Comparison of ENCODE assay signal across 21 cellular contexts in the genomic region with DNA sequence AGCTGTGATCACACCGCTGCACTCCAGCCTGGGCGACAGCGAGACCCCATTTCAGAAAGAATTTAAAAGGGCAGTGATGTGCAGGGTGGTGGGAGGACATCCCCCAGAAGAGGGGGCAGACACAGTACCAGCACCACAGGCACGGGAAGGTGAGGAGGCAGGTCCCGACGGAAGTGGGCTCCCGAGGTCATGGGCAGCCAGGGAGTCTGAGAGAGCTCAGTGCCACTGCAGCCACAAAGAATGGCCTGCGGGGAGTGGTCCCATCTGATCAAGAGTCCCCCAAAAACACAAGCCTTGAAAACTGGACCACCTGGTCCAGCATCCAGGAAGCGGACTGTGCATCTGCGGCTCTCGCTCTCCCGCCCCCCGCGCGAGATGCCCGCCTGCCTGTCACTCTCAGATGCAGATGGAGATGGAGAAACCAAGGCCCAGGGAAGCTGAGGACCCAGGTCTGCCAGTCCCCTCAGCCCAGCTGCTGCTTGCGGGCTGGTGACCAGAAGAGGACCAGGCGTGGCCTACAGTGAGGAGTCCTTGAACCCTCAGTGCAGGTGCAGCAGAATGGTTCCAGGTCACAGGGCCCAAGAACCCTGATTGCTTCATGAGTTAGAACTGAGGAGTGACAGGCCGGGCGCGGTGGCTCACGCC. TPM values are rescaled to one million over a fixed set of nuclear protein-coding genes. Genes with fewer than 3 reads are reported as not detected.
A peak's percentile ranks its signal among the peaks of the same experiment; 100 is the strongest.
DNase-seq lines count a peak whose midpoint lies in the region; ATAC-seq, FAIRE-seq and TF ChIP-seq lines count a peak whose summit lies in the region.
"Had no signal": no experiment of that assay in that cellular context is flagged by ENCODE, and none has a peak within 500 bp of the region (broad histone marks: within the 10 kb centered on the region; RNA-seq: fewer than 3 reads in every experiment).

No MANE protein-coding gene starts in this region.

- peak in 1 of 2 experiments; percentile 67; a peak in 3 of 4 replicates for TF ChIP-seq POLR2A in HepG2 (IDR thresholded peaks at IDR 0.05; ENCODE audit: insufficient read depth in 1 of 2, low read depth in 2 of 2, low read length in 2 of 2)
- no peak for TF ChIP-seq POLR2A in right lobe of liver (IDR thresholded peaks at IDR 0.05)
- TF ChIP-seq POLR2A in Raji (IDR thresholded peaks at IDR 0.05; ENCODE audit: insufficient read depth, low read depth, low read length): peak; percentile 45

- no peaks in the 10 kb centered on the region for H3K36me3 Mint-ChIP-seq in glutamatergic neuron (ENCODE audit: unreplicated experiment)

- H3K9me3 ChIP-seq in HepG2 (ENCODE audit: low read length) (no peaks in the 10 kb centered on the region), right lobe of liver (no peaks in the 10 kb centered on the region)
- H3K9me3 ChIP-seq: tibial nerve had no signal

- no peak overlapping the region for H3K4me3 Mint-ChIP-seq in glutamatergic neuron (ENCODE audit: unreplicated experiment)

- in situ Hi-C loops in HepG2 (cut with HindIII; ENCODE audit: extremely low pct_ligation_motif_present, low pct_unique_long_range_greater_than_20kb): no loop called here

- H3K4me3 ChIP-seq in HepG2 (replicated peaks in 1 of 3; ENCODE audit: insufficient read depth in 1 of 3, low read depth in 2 of 3, low read length in 3 of 3) (no peak overlapping the region), right lobe of liver (no peak overlapping the region)
- H3K4me3 ChIP-seq: tibial nerve had no signal

- DNase-seq in HepG2 (ENCODE audit: low spot score) (no peak), right lobe of liver (no peak), glutamatergic neuron (no peak), medulla oblongata (ENCODE audit: extremely low spot score) (no peak)
- DNase-seq: amygdala; foreskin melanocyte; H7; Kasumi-1; mammary epithelial cell; NCI-H187; NCI-H774; posterior cingulate gyrus; stimulated activated naive CD4-positive, alpha-beta T cell; T-helper 1 cell had no signal

- 89% methylated on average over 17 of the region's 22 CpGs for WGBS in HepG2 (ENCODE audit: low lambda C conversion rate)
- 79% methylated on average over 5 of the region's 22 CpGs for WGBS in right lobe of liver (ENCODE audit: insufficient coverage, low coverage, low lambda C conversion rate, missing lambda C conversion rate)

- peaks cover 19% of the 10 kb centered on the region for H3K9me3 Mint-ChIP-seq in glutamatergic neuron (ENCODE audit: unreplicated experiment)
- H3K9me3 Mint-ChIP-seq: activated T-helper 2 cell treated with anti-CD3 and anti-CD28 coated beads, Interferon-gamma antibody, Interleukin-2, Interleukin-4, amounts not matched to agents 10 μg/mL and 5 μg/mL and 100 μg/mL, durations not matched to agents 14 hours and 24 hours and 36 hours had no signal

- TF ChIP-seq EP300 in HepG2 (IDR thresholded peaks at IDR 0.05; ENCODE audit: low read depth in 2 of 2, low read length in 2 of 2) (no peak), HepG2 (CRISPR knock-in tag; IDR thresholded peaks at IDR 0.05; ENCODE audit: borderline replicate concordance) (no peak)

- POLR2A ChIA-PET in HepG2 (lab: Yijun Ruan, JAX): interaction anchor here (1.6 to 2.7 kb wide), 3 partner anchors 11 to 21 kb away, joined by 7 to 12 read pairs (median 7); no protein-coding TSS in a partner anchor

- peaks cover 18 to 31% of the 10 kb centered on the region in 2 experiments; a peak in 4 of 5 replicates for H3K36me3 ChIP-seq in HepG2 (replicated peaks in 1 of 2; ENCODE audit: control insufficient read depth in 1 of 2, insufficient read depth in 2 of 2, low read length in 2 of 2)
- peaks cover 3 to 25% (median 5%) of the 10 kb centered on the region in 4 donors for H3K36me3 ChIP-seq in right lobe of liver

- H3K27me3 ChIP-seq in HepG2 (ENCODE audit: control insufficient read depth in 1 of 2, insufficient read depth in 2 of 2, low read length in 2 of 2): no peaks in the 10 kb centered on the region; a peak in 1 of 5 replicates
- H3K27me3 ChIP-seq in right lobe of liver: no peaks in the 10 kb centered on the region
- H3K27me3 ChIP-seq: tibial nerve had no signal

- H3K27me3 Mint-ChIP-seq in glutamatergic neuron (ENCODE audit: unreplicated experiment): peaks cover 9% of the 10 kb centered on the region

- no peak overlapping the region for H2AFZ ChIP-seq in HepG2 (ENCODE audit: low read length)

- H4K20me1 ChIP-seq in HepG2 (ENCODE audit: insufficient read depth, low read length): no peaks in the 10 kb centered on the region

- H3K27ac ChIP-seq in HepG2 (ENCODE audit: extremely low read length, insufficient read depth, low read length) (no peak overlapping the region), right lobe of liver (no peak overlapping the region)
- H3K27ac ChIP-seq: tibial nerve had no signal

- CTCF ChIA-PET in HepG2 (lab: Yijun Ruan, JAX; ENCODE audit: low intra/inter-chr PET ratio, low total read pairs): no interaction called here

- intact Hi-C loops in HepG2 (cut with micrococcal nuclease; ENCODE audit: unreplicated experiment): no loop called here
- intact Hi-C loops in right lobe of liver (cut with DNase I): no loop called here

- H3K4me1 Mint-ChIP-seq in glutamatergic neuron (ENCODE audit: low read depth, unreplicated experiment): peaks cover 8% of the 10 kb centered on the region

- peaks cover 28% of the 10 kb centered on the region for H3K4me1 ChIP-seq in HepG2 (ENCODE audit: insufficient read depth, low read length)
- peaks cover 0 to 12% (median 4%) of the 10 kb centered on the region in 4 donors for H3K4me1 ChIP-seq in right lobe of liver

- TF ChIP-seq CTCF in HepG2 (CRISPR knock-in tag; IDR thresholded peaks at IDR 0.05): no peak
- no peak for TF ChIP-seq CTCF in right lobe of liver (IDR thresholded peaks at IDR 0.05)
- no peak for TF ChIP-seq CTCF in glutamatergic neuron (IDR thresholded peaks at IDR 0.05; ENCODE audit: partially characterized antibody, unreplicated experiment)

- H3K79me2 ChIP-seq in HepG2 (ENCODE audit: insufficient read depth, low read length): peaks cover 18% of the 10 kb centered on the region

- no peak for TF ChIP-seq RAD21 in HepG2 (CRISPR knock-in tag; IDR thresholded peaks at IDR 0.05)

- H3K27ac Mint-ChIP-seq in glutamatergic neuron (ENCODE audit: unreplicated experiment): peak overlapping the region; percentile 48

- H3K4me2 ChIP-seq in HepG2 (ENCODE audit: low read depth, low read length): no peak overlapping the region

- H3K9ac ChIP-seq in HepG2 (ENCODE audit: insufficient read depth, low read depth, low read length): no peak overlapping the region

- ATAC-seq in HepG2: no peak
- no peak for ATAC-seq in right lobe of liver
- ATAC-seq in HG02870 (IDR thresholded peaks at IDR 0.05; ENCODE audit: unreplicated experiment): no peak
- ATAC-seq in HG02623 (IDR thresholded peaks at IDR 0.05; ENCODE audit: unreplicated experiment): no peak

- FAIRE-seq in HepG2 (lab: Jason Lieb, UNC): no peak
- FAIRE-seq: HTR-8/SVneo, keratinocyte had no signal

- BruUV-seq in HepG2 (replicated peaks; lab: Mats Ljungman, UMichigan): no TSS peak

RNA-seq across cellular contexts. Expression of gene CAPN15, which starts 4.3 kb away (rescaled TPM):
- total RNA-seq in HepG2 (2016; rRNA removed; fragmentation: Illumina TruSeq; extraction: Trizol) (15.0 and 24.5 TPM in 2 replicates), right lobe of liver (10 to 100 TPM; 17.3 to 34.3 (median 23.3) TPM), glutamatergic neuron (ENCODE audit: unreplicated experiment) (56.1 TPM)
- total RNA-seq in HepG2 (2016; cell fraction: cytosol; rRNA removed; fragmentation: Illumina TruSeq; extraction: Trizol; ENCODE audit: low read depth): 4.2 and 4.4 TPM in 2 replicates
- 12.6 and 24.1 TPM in 2 replicates for total RNA-seq in HepG2 (2016; cell fraction: insoluble cytoplasmic fraction; rRNA removed; fragmentation: Illumina TruSeq; extraction: Trizol)
- total RNA-seq in HepG2 (2016; cell fraction: membrane; rRNA removed; fragmentation: Illumina TruSeq; extraction: Trizol): 16.3 and 16.4 TPM in 2 replicates
- total RNA-seq in HepG2 (2016; cell fraction: nucleus; rRNA removed; fragmentation: Illumina TruSeq; extraction: Trizol): 14.9 and 20.4 TPM in 2 replicates
- polyA plus RNA-seq in HepG2 (2011; rRNA removed): 14.9 and 22.2 TPM in 2 replicates
- polyA plus RNA-seq in HepG2 (2011; cell fraction: cytosol; rRNA removed): 11.3 and 22.6 TPM in 2 replicates
- 103 and 145 TPM in 2 replicates for polyA plus RNA-seq in HepG2 (2011; cell fraction: nucleus; rRNA removed)
- 17.6 and 19.5 TPM in 2 replicates for polyA plus RNA-seq in HepG2 (2012)
- polyA plus RNA-seq in HepG2 (2016; cell fraction: cytosol; fragmentation: Illumina TruSeq; extraction: Trizol; ENCODE audit: low read depth): 5.8 and 6.0 TPM in 2 replicates
- polyA plus RNA-seq in HepG2 (2016; cell fraction: insoluble cytoplasmic fraction; fragmentation: Illumina TruSeq; extraction: Trizol; ENCODE audit: low read depth): 20.7 and 26.7 TPM in 2 replicates
- 16.3 and 19.3 TPM in 2 replicates for polyA plus RNA-seq in HepG2 (2016; cell fraction: membrane; fragmentation: Illumina TruSeq; extraction: Trizol; ENCODE audit: low read depth)
- 67.7 and 68.0 TPM in 2 replicates for polyA plus RNA-seq in HepG2 (2016; cell fraction: nucleus; fragmentation: Illumina TruSeq; extraction: Trizol; ENCODE audit: insufficient read depth, low read depth)
- polyA minus RNA-seq in HepG2 (2011; rRNA and poly(A)+ RNA removed; ENCODE audit: low replicate concordance): 22.1 and 60.1 TPM in 2 replicates
- 39.5 and 41.1 TPM in 2 replicates for polyA minus RNA-seq in HepG2 (2011; cell fraction: cytosol; rRNA and poly(A)+ RNA removed)
- 16.0 and 18.4 TPM in 2 replicates for polyA minus RNA-seq in HepG2 (2011; cell fraction: nucleus; rRNA and poly(A)+ RNA removed)

RNA-seq across cellular contexts. Expression of gene PRR35, which starts 37.0 kb away (rescaled TPM):
- total RNA-seq in HepG2 (2016; rRNA removed; fragmentation: Illumina TruSeq; extraction: Trizol) (0.07 TPM in 1 of 2 replicates, not detected in the other), right lobe of liver (not detected), glutamatergic neuron (ENCODE audit: unreplicated experiment) (not detected)
- total RNA-seq in HepG2 (2016; cell fraction: cytosol; rRNA removed; fragmentation: Illumina TruSeq; extraction: Trizol; ENCODE audit: low read depth): not detected in 2 replicates
- not detected in 2 replicates for total RNA-seq in HepG2 (2016; cell fraction: insoluble cytoplasmic fraction; rRNA removed; fragmentation: Illumina TruSeq; extraction: Trizol)
- not detected in 2 replicates for total RNA-seq in HepG2 (2016; cell fraction: membrane; rRNA removed; fragmentation: Illumina TruSeq; extraction: Trizol)
- not detected in 2 replicates for total RNA-seq in HepG2 (2016; cell fraction: nucleus; rRNA removed; fragmentation: Illumina TruSeq; extraction: Trizol)
- 0.16 and 0.38 TPM in 2 replicates for polyA plus RNA-seq in HepG2 (2011; rRNA removed)
- polyA plus RNA-seq in HepG2 (2011; cell fraction: cytosol; rRNA removed): 0.23 and 0.28 TPM in 2 replicates
- 0.81 and 1.2 TPM in 2 replicates for polyA plus RNA-seq in HepG2 (2011; cell fraction: nucleus; rRNA removed)
- polyA plus RNA-seq in HepG2 (2012): 0.63 and 0.74 TPM in 2 replicates
- polyA plus RNA-seq in HepG2 (2016; cell fraction: cytosol; fragmentation: Illumina TruSeq; extraction: Trizol; ENCODE audit: low read depth): not detected in 2 replicates
- not detected in 2 replicates for polyA plus RNA-seq in HepG2 (2016; cell fraction: insoluble cytoplasmic fraction; fragmentation: Illumina TruSeq; extraction: Trizol; ENCODE audit: low read depth)
- not detected in 2 replicates for polyA plus RNA-seq in HepG2 (2016; cell fraction: membrane; fragmentation: Illumina TruSeq; extraction: Trizol; ENCODE audit: low read depth)
- not detected in 2 replicates for polyA plus RNA-seq in HepG2 (2016; cell fraction: nucleus; fragmentation: Illumina TruSeq; extraction: Trizol; ENCODE audit: insufficient read depth, low read depth)
- 0.12 TPM in 1 of 2 replicates, not detected in the other for polyA minus RNA-seq in HepG2 (2011; rRNA and poly(A)+ RNA removed; ENCODE audit: low replicate concordance)
- polyA minus RNA-seq in HepG2 (2011; cell fraction: cytosol; rRNA and poly(A)+ RNA removed): 0.35 and 0.40 TPM in 2 replicates
- polyA minus RNA-seq in HepG2 (2011; cell fraction: nucleus; rRNA and poly(A)+ RNA removed): not detected in 2 replicates
- total RNA-seq: activated T-helper 2 cell treated with anti-CD3 and anti-CD28 coated beads, Interferon-gamma antibody, Interleukin-2, Interleukin-4, amounts not matched to agents 10 μg/mL and 5 μg/mL and 100 μg/mL, durations not matched to agents 14 hours and 24 hours and 36 hours; mammary epithelial cell; tibial nerve had no signal
- polyA plus RNA-seq: keratinocyte, mammary epithelial cell had no signal

RNA-seq across cellular contexts. Expression of gene NHLRC4, which starts 43.6 kb away (rescaled TPM):
- 0.40 and 0.48 TPM in 2 replicates for total RNA-seq in HepG2 (2016; rRNA removed; fragmentation: Illumina TruSeq; extraction: Trizol)
- total RNA-seq in HepG2 (2016; cell fraction: cytosol; rRNA removed; fragmentation: Illumina TruSeq; extraction: Trizol; ENCODE audit: low read depth): not detected in 2 replicates
- 0.33 and 0.45 TPM in 2 replicates for total RNA-seq in HepG2 (2016; cell fraction: insoluble cytoplasmic fraction; rRNA removed; fragmentation: Illumina TruSeq; extraction: Trizol)
- 0.10 and 0.22 TPM in 2 replicates for total RNA-seq in HepG2 (2016; cell fraction: membrane; rRNA removed; fragmentation: Illumina TruSeq; extraction: Trizol)
- 0.22 TPM in 1 of 2 replicates, not detected in the other for total RNA-seq in HepG2 (2016; cell fraction: nucleus; rRNA removed; fragmentation: Illumina TruSeq; extraction: Trizol)
- 0.59 and 1.1 TPM in 2 replicates for polyA plus RNA-seq in HepG2 (2011; rRNA removed)
- 0.71 and 1.2 TPM in 2 replicates for polyA plus RNA-seq in HepG2 (2011; cell fraction: cytosol; rRNA removed)
- polyA plus RNA-seq in HepG2 (2011; cell fraction: nucleus; rRNA removed): 1.3 and 1.7 TPM in 2 replicates
- polyA plus RNA-seq in HepG2 (2012): 1.4 and 1.5 TPM in 2 replicates
- 0.09 TPM in 1 of 2 replicates, not detected in the other for polyA plus RNA-seq in HepG2 (2016; cell fraction: cytosol; fragmentation: Illumina TruSeq; extraction: Trizol; ENCODE audit: low read depth)
- 0.26 TPM in 2 replicates for polyA plus RNA-seq in HepG2 (2016; cell fraction: insoluble cytoplasmic fraction; fragmentation: Illumina TruSeq; extraction: Trizol; ENCODE audit: low read depth)
- not detected in 2 replicates for polyA plus RNA-seq in HepG2 (2016; cell fraction: membrane; fragmentation: Illumina TruSeq; extraction: Trizol; ENCODE audit: low read depth)
- not detected in 2 replicates for polyA plus RNA-seq in HepG2 (2016; cell fraction: nucleus; fragmentation: Illumina TruSeq; extraction: Trizol; ENCODE audit: insufficient read depth, low read depth)
- 1.4 TPM in 1 of 2 replicates, not detected in the other for polyA minus RNA-seq in HepG2 (2011; rRNA and poly(A)+ RNA removed; ENCODE audit: low replicate concordance)
- polyA minus RNA-seq in HepG2 (2011; cell fraction: cytosol; rRNA and poly(A)+ RNA removed): 0.40 and 0.88 TPM in 2 replicates
- 0.13 and 0.25 TPM in 2 replicates for polyA minus RNA-seq in HepG2 (2011; cell fraction: nucleus; rRNA and poly(A)+ RNA removed)
- under 1 TPM in 5 of 6 experiments, not detected in 1; 0.12 to 0.33 (median 0.28) TPM for total RNA-seq in right lobe of liver
- total RNA-seq in glutamatergic neuron (ENCODE audit: unreplicated experiment): 3.4 TPM

RNA-seq across cellular contexts. Expression of gene PIGQ, which starts 46.5 kb away (rescaled TPM):
- total RNA-seq in HepG2 (2016; rRNA removed; fragmentation: Illumina TruSeq; extraction: Trizol): 8.4 and 19.7 TPM in 2 replicates
- total RNA-seq in HepG2 (2016; cell fraction: cytosol; rRNA removed; fragmentation: Illumina TruSeq; extraction: Trizol; ENCODE audit: low read depth): 7.5 and 10.0 TPM in 2 replicates
- 7.4 and 18.9 TPM in 2 replicates for total RNA-seq in HepG2 (2016; cell fraction: insoluble cytoplasmic fraction; rRNA removed; fragmentation: Illumina TruSeq; extraction: Trizol)
- 13.0 and 18.2 TPM in 2 replicates for total RNA-seq in HepG2 (2016; cell fraction: membrane; rRNA removed; fragmentation: Illumina TruSeq; extraction: Trizol)
- total RNA-seq in HepG2 (2016; cell fraction: nucleus; rRNA removed; fragmentation: Illumina TruSeq; extraction: Trizol): 16.8 and 19.0 TPM in 2 replicates
- polyA plus RNA-seq in HepG2 (2011; rRNA removed): 7.7 and 13.6 TPM in 2 replicates
- polyA plus RNA-seq in HepG2 (2011; cell fraction: cytosol; rRNA removed): 7.2 and 11.6 TPM in 2 replicates
- polyA plus RNA-seq in HepG2 (2011; cell fraction: nucleus; rRNA removed): 70.8 and 80.2 TPM in 2 replicates
- 6.7 and 8.5 TPM in 2 replicates for polyA plus RNA-seq in HepG2 (2012)
- polyA plus RNA-seq in HepG2 (2016; cell fraction: cytosol; fragmentation: Illumina TruSeq; extraction: Trizol; ENCODE audit: low read depth): 6.3 and 7.2 TPM in 2 replicates
- polyA plus RNA-seq in HepG2 (2016; cell fraction: insoluble cytoplasmic fraction; fragmentation: Illumina TruSeq; extraction: Trizol; ENCODE audit: low read depth): 6.9 and 8.3 TPM in 2 replicates
- polyA plus RNA-seq in HepG2 (2016; cell fraction: membrane; fragmentation: Illumina TruSeq; extraction: Trizol; ENCODE audit: low read depth): 10.4 and 10.8 TPM in 2 replicates
- polyA plus RNA-seq in HepG2 (2016; cell fraction: nucleus; fragmentation: Illumina TruSeq; extraction: Trizol; ENCODE audit: insufficient read depth, low read depth): 31.7 and 36.7 TPM in 2 replicates
- polyA minus RNA-seq in HepG2 (2011; rRNA and poly(A)+ RNA removed; ENCODE audit: low replicate concordance): 38.0 and 89.1 TPM in 2 replicates
- polyA minus RNA-seq in HepG2 (2011; cell fraction: cytosol; rRNA and poly(A)+ RNA removed): 8.1 and 11.1 TPM in 2 replicates
- 13.6 and 14.0 TPM in 2 replicates for polyA minus RNA-seq in HepG2 (2011; cell fraction: nucleus; rRNA and poly(A)+ RNA removed)
- total RNA-seq in right lobe of liver: 10 to 100 TPM; 19.5 to 32.0 (median 27.8) TPM
- 85.0 TPM for total RNA-seq in glutamatergic neuron (ENCODE audit: unreplicated experiment)
